In genomic region chrX:154051210-154051810, GRCh38 we compare ENCODE assay signal across 8 cellular contexts. TPM values are rescaled to one million over a fixed set of nuclear protein-coding genes. Genes with fewer than 3 reads are reported as not detected.
A peak's percentile ranks its signal among the peaks of the same experiment; 100 is the strongest.
DNase-seq lines count a peak whose midpoint lies in the region; ATAC-seq and TF ChIP-seq lines count a peak whose summit lies in the region.

No MANE protein-coding gene starts in this region.

- H3K9ac ChIP-seq in NT2/D1 (ENCODE audit: insufficient read length, low read depth) = no peak overlapping the region

- ATAC-seq in GM21717 (IDR thresholded peaks at IDR 0.05; ENCODE audit: unreplicated experiment) = no peak

- TF ChIP-seq POLR2A in esophagus squamous epithelium (IDR thresholded peaks at IDR 0.05) = no peak

- peak; percentile 75 for TF ChIP-seq CTCF in AG10803 (conservative IDR thresholded peaks at IDR 0.05; ENCODE audit: low read length)
- TF ChIP-seq CTCF in esophagus squamous epithelium (IDR thresholded peaks at IDR 0.05) = peak; percentile 46 to 66 (median 59)
- peak; percentile 54 for TF ChIP-seq CTCF in neutrophil (IDR thresholded peaks at IDR 0.05)

- H3K4me1 ChIP-seq in NT2/D1 (ENCODE audit: insufficient read depth, insufficient read length) (peaks cover 2% of the 10 kb centered on the region), esophagus squamous epithelium (peaks cover 0 to 57% (median 26%) of the 10 kb centered on the region in 3 donors), neutrophil (ENCODE audit: control insufficient read depth in 1 of 2, insufficient read depth in 1 of 2, low read depth in 1 of 2, low read length in 1 of 2) (peaks cover 3 to 7% of the 10 kb centered on the region in 2 experiments)

- H3K4me3 ChIP-seq in AG10803 (ENCODE audit: low read length) = no peak overlapping the region
- no peak overlapping the region for H3K4me3 ChIP-seq in NT2/D1 (ENCODE audit: insufficient read length, low read depth)
- no peak overlapping the region for H3K4me3 ChIP-seq in esophagus squamous epithelium
- H3K4me3 ChIP-seq in neutrophil (ENCODE audit: low read depth in 1 of 2, low read length in 1 of 2) = no peak overlapping the region

- H3K27me3 ChIP-seq in NT2/D1 (ENCODE audit: insufficient read depth, insufficient read length) = no peaks in the 10 kb centered on the region
- no peaks in the 10 kb centered on the region for H3K27me3 ChIP-seq in esophagus squamous epithelium
- H3K27me3 ChIP-seq in neutrophil = no peaks in the 10 kb centered on the region

- intact Hi-C loops in esophagus squamous epithelium (cut with DNase I) = no loop called here

- 13 to 26% methylated on average over 5 to 7 of the region's 8 CpGs for WGBS in esophagus squamous epithelium, 2 donors

- H3K9me3 ChIP-seq in NT2/D1 (ENCODE audit: insufficient read depth, low read length) = no peaks in the 10 kb centered on the region
- H3K9me3 ChIP-seq in esophagus squamous epithelium = no peaks in the 10 kb centered on the region
- H3K9me3 ChIP-seq in neutrophil = no peaks in the 10 kb centered on the region

- H3K27ac ChIP-seq in esophagus squamous epithelium (peak overlapping the region in 2 of 4 donors; percentile 5 to 48), neutrophil (peak overlapping the region; percentile 44), substantia nigra (ENCODE audit: low read depth, low read length, poor library complexity, severe bottlenecking) (no peak overlapping the region)

- peaks cover 13% of the 10 kb centered on the region for H3K36me3 ChIP-seq in NT2/D1 (ENCODE audit: insufficient read depth, insufficient read length, low read length)
- peaks cover 0 to 8% (median 0%) of the 10 kb centered on the region in 3 donors for H3K36me3 ChIP-seq in esophagus squamous epithelium
- peaks cover 17% of the 10 kb centered on the region for H3K36me3 ChIP-seq in neutrophil

- DNase-seq in AG10803 (ENCODE audit: low read depth) (peak; percentile 55), GM19240 (ENCODE audit: insufficient read length, low spot score) (peak; percentile 25), NT2/D1 (ENCODE audit: low read depth, low spot score) (peak; percentile 6), activated T-cell treated with anti-CD3 and anti-CD28 coated beads for 1 hour (ENCODE audit: low read depth) (peak; percentile 60), esophagus squamous epithelium (lab: John Stamatoyannopoulos, UW) (peak; percentile 12), substantia nigra (lab: John Stamatoyannopoulos, UW) (peak in 29 of 49 donors; percentile 2 to 71 (median 37))

RNA-seq across cellular contexts. Expression of gene IRAK1, which starts 31.6 kb away (rescaled TPM):
- total RNA-seq in esophagus squamous epithelium = 100 to 1,000 TPM in 2 of 4 donors, 10 to 100 TPM in 2; 73.5 to 117 (median 96.8) TPM

RNA-seq across cellular contexts. Expression of gene MECP2, which starts 46.2 kb away (rescaled TPM):
- total RNA-seq in esophagus squamous epithelium = 10 to 100 TPM; 17.7 to 38.7 (median 25.4) TPM

Comparison
In these comparisons a context has a peak if more than half of its experiments do, and no peak if none do; other contexts are left out.
1. DNase-seq: peak in every context shown above with its lines; median percentile 60 in activated T-cell treated with anti-CD3 and anti-CD28 coated beads for 1 hour; 55 in AG10803; 37 in substantia nigra; 25 in GM19240; 12 in esophagus squamous epithelium; 6 in NT2/D1.